Comparison of ENCODE assay signal across 8 cellular contexts in genomic region chr10:63707254-63707910, GRCh38.
A peak's percentile ranks its signal among the peaks of the same experiment; 100 is the strongest.
DNase-seq lines count a peak whose midpoint lies in the region; ATAC-seq, FAIRE-seq and TF ChIP-seq lines count a peak whose summit lies in the region.

No MANE protein-coding gene starts in this region.

- CTCF ChIA-PET in activated CD4-positive, alpha-beta T cell treated with anti-CD3 and anti-CD28 coated beads for 36 hours (lab: Charles Lee), result interaction anchor here (0.6 to 6.1 kb wide), 8 partner anchors 14 to 549 kb away, joined by 3 to 67 read pairs (median 3); no protein-coding TSS in a partner anchor

- no peak for TF ChIP-seq POLR2A in testis (IDR thresholded peaks at IDR 0.05)

- H3K4me1 ChIP-seq in ascending aorta (peaks cover 8 to 31% of the 10 kb centered on the region in 2 donors), testis (peaks cover 18% of the 10 kb centered on the region)

- FAIRE-seq in urothelium cell line (lab: Jason Lieb, UNC), result peak; percentile 67

- H3K36me3 ChIP-seq in ascending aorta (no peaks in the 10 kb centered on the region), testis (ENCODE audit: low read depth, missing control alignments) (no peaks in the 10 kb centered on the region)

- peak; percentile 94 for ATAC-seq in activated CD4-positive, alpha-beta T cell treated with anti-CD3 and anti-CD28 coated beads for 36 hours
- peak; percentile 87 for ATAC-seq in HG02588 (IDR thresholded peaks at IDR 0.05; ENCODE audit: unreplicated experiment)

- no peak overlapping the region for H3K4me3 ChIP-seq in ascending aorta
- H3K4me3 ChIP-seq in testis, result no peak overlapping the region

- TF ChIP-seq CTCF in ascending aorta (IDR thresholded peaks at IDR 0.05), result no peak
- no peak for TF ChIP-seq CTCF in testis (IDR thresholded peaks at IDR 0.05)

- H3K4me1 Mint-ChIP-seq in activated CD4-positive, alpha-beta T cell treated with anti-CD3 and anti-CD28 coated beads for 36 hours, result peaks cover 19% of the 10 kb centered on the region

- H3K36me3 Mint-ChIP-seq in activated CD4-positive, alpha-beta T cell treated with anti-CD3 and anti-CD28 coated beads for 36 hours (ENCODE audit: low read depth), result no peaks in the 10 kb centered on the region

- no peaks in the 10 kb centered on the region for H3K27me3 Mint-ChIP-seq in activated CD4-positive, alpha-beta T cell treated with anti-CD3 and anti-CD28 coated beads for 36 hours

- H3K27me3 ChIP-seq in ascending aorta (no peaks in the 10 kb centered on the region), testis (no peaks in the 10 kb centered on the region)

- H3K27ac ChIP-seq in ascending aorta (peak overlapping the region; percentile 60 to 75), testis (no peak overlapping the region)

- no peak overlapping the region for H3K4me3 Mint-ChIP-seq in activated CD4-positive, alpha-beta T cell treated with anti-CD3 and anti-CD28 coated beads for 36 hours

- 69 to 87% methylated on average over 1 of the region's 1 CpG for WGBS in testis, 2 donors

- DNase-seq in activated CD4-positive, alpha-beta T cell treated with anti-CD3 and anti-CD28 coated beads for 36 hours, result peak; percentile 39
- no peak for DNase-seq in activated CD4-positive, alpha-beta T cell treated with anti-CD3 and anti-CD28 coated beads for 1 hour
- DNase-seq in NCI-H2029 treated with DMSO at 0.1 percent for 48 hours (lab: John Stamatoyannopoulos, UW) (peak; percentile 24), ascending aorta (ENCODE audit: low spot score in 2 of 2) (peak in 1 of 2 donors; percentile 81), kidney glomerular epithelial cell (lab: John Stamatoyannopoulos, UW) (peak; percentile 98), urothelium cell line (ENCODE audit: low spot score) (peak; percentile 84), testis (no peak)

- intact Hi-C loops in activated CD4-positive, alpha-beta T cell treated with anti-CD3 and anti-CD28 coated beads for 36 hours (cut with DNase I, micrococcal nuclease), result loop anchor here (1.0 to 5.0 kb wide), 13 partner anchors 77 to 1280 kb away; partner anchors contain the start of genes REEP3 (in 2 of the 2), EGR2 (in 1 of the 2), JMJD1C (in 1 of the 2) and NRBF2 (in 1 of the 2)
- intact Hi-C loops in ascending aorta (cut with DNase I), result no loop called here
- intact Hi-C loops in testis (cut with DNase I; ENCODE audit: low total_unique reads), result no loop called here

- H3K9me3 Mint-ChIP-seq in activated CD4-positive, alpha-beta T cell treated with anti-CD3 and anti-CD28 coated beads for 36 hours (ENCODE audit: low read depth), result no peaks in the 10 kb centered on the region

- H3K27ac Mint-ChIP-seq in activated CD4-positive, alpha-beta T cell treated with anti-CD3 and anti-CD28 coated beads for 36 hours, result no peak overlapping the region

- POLR2A ChIA-PET in activated CD4-positive, alpha-beta T cell treated with anti-CD3 and anti-CD28 coated beads for 36 hours (lab: Charles Lee), result interaction anchor here (0.7 to 0.9 kb wide), 2 partner anchors 77 to 972 kb away, joined by 3 to 4 read pairs; no protein-coding TSS in a partner anchor

- H3K9me3 ChIP-seq in ascending aorta, result no peaks in the 10 kb centered on the region
- no peaks in the 10 kb centered on the region for H3K9me3 ChIP-seq in testis

Comparison
In these comparisons a context has a peak if more than half of its experiments do, and no peak if none do; other contexts are left out.
1. DNase-seq: peak in activated CD4-positive, alpha-beta T cell treated with anti-CD3 and anti-CD28 coated beads for 36 hours (single experiment), NCI-H2029 treated with DMSO at 0.1 percent for 48 hours (single experiment), kidney glomerular epithelial cell (single experiment) and urothelium cell line (single experiment); none in activated CD4-positive, alpha-beta T cell treated with anti-CD3 and anti-CD28 coated beads for 1 hour (single experiment) and testis (single experiment).
2. H3K27ac ChIP-seq: peak in ascending aorta (2 of 2); none in testis (0 of 2).
3. intact Hi-C loops: an anchor here in activated CD4-positive, alpha-beta T cell treated with anti-CD3 and anti-CD28 coated beads for 36 hours (1.0 to 5.0 kb wide); none called in ascending aorta and testis.